ENCODE assay signal across 1 cellular context in genomic region chr5:76457685-76458491, GRCh38.
TF ChIP-seq lines count a peak whose summit lies in the region.

No MANE protein-coding gene starts in this region.

TF ChIP-seq in HepG2, 621 proteins besides CTCF, POLR2A, EP300 and RAD21 (continued from another document and continues in another):
- TF ChIP-seq ZNF580 (CRISPR knock-in tag; IDR thresholded peaks at IDR 0.05; ENCODE audit: borderline replicate concordance, low read depth) (no peak; the same call in 1 of the 2 replicates), NFYC (CRISPR knock-in tag; IDR thresholded peaks at IDR 0.05) (no peak), ZBTB44 (CRISPR knock-in tag; IDR thresholded peaks at IDR 0.05) (no peak), YEATS4 (CRISPR knock-in tag; IDR thresholded peaks at IDR 0.05; ENCODE audit: borderline replicate concordance) (no peak), HNF4G (IDR thresholded peaks at IDR 0.05; ENCODE audit: borderline replicate concordance, low read depth, low read length) (no peak), HNF4G (CRISPR knock-in tag; IDR thresholded peaks at IDR 0.05; ENCODE audit: borderline replicate concordance, low read depth) (no peak), NR0B2 (CRISPR knock-in tag; IDR thresholded peaks at IDR 0.05) (no peak), DPF2 (CRISPR knock-in tag; IDR thresholded peaks at IDR 0.05; ENCODE audit: borderline replicate concordance, low read depth) (peak; percentile 78), U2AF2 (IDR thresholded peaks at IDR 0.05; ENCODE audit: low read depth, low read length) (no peak), FOXM1 (CRISPR knock-in tag; IDR thresholded peaks at IDR 0.05) (no peak), SOX5 (CRISPR knock-in tag; IDR thresholded peaks at IDR 0.05; ENCODE audit: borderline replicate concordance) (peak; percentile 55; the same call in 1 of the 2 replicates), NFE2 (CRISPR knock-in tag; IDR thresholded peaks at IDR 0.05) (no peak), ZNF224 (CRISPR knock-in tag; IDR thresholded peaks at IDR 0.05) (no peak), ZNF574 (CRISPR knock-in tag; IDR thresholded peaks at IDR 0.05) (0 out of 2 replicates have a peak, but pooled peaks have one; percentile 36), SMAD3 (CRISPR knock-in tag; IDR thresholded peaks at IDR 0.05) (no peak), DBP (CRISPR knock-in tag; IDR thresholded peaks at IDR 0.05; ENCODE audit: not compliant biosample characterization) (no peak), ARID5B (CRISPR knock-in tag; IDR thresholded peaks at IDR 0.05) (peak; percentile 82), KMT2B (CRISPR knock-in tag; IDR thresholded peaks at IDR 0.05) (no peak), RAD51 (IDR thresholded peaks at IDR 0.05; ENCODE audit: borderline replicate concordance) (no peak), CHD2 (IDR thresholded peaks at IDR 0.05; ENCODE audit: low read depth, low read length) (no peak), ZFP1 (CRISPR knock-in tag; IDR thresholded peaks at IDR 0.05) (no peak), ESRRA (CRISPR knock-in tag; IDR thresholded peaks at IDR 0.05; ENCODE audit: low read depth) (no peak), TIGD3 (CRISPR knock-in tag; IDR thresholded peaks at IDR 0.05; ENCODE audit: borderline replicate concordance) (no peak), NFE2L1 (CRISPR knock-in tag; IDR thresholded peaks at IDR 0.05; ENCODE audit: borderline replicate concordance) (no peak), ZNF234 (CRISPR knock-in tag; conservative IDR thresholded peaks at IDR 0.05) (no peak), PLSCR1 (CRISPR knock-in tag; IDR thresholded peaks at IDR 0.05; ENCODE audit: borderline replicate concordance) (no peak), BRCA1 (CRISPR knock-in tag; IDR thresholded peaks at IDR 0.05) (no peak), CBX1 (IDR thresholded peaks at IDR 0.05; ENCODE audit: low read depth) (no peak), KDM5A (IDR thresholded peaks at IDR 0.05; ENCODE audit: borderline replicate concordance, low read length) (no peak), ZBTB46 (CRISPR knock-in tag; IDR thresholded peaks at IDR 0.05; ENCODE audit: borderline replicate concordance) (no peak), ZNF414 (CRISPR knock-in tag; IDR thresholded peaks at IDR 0.05) (no peak), ZNF737 (CRISPR knock-in tag; IDR thresholded peaks at IDR 0.05; ENCODE audit: borderline replicate concordance) (no peak), ZNF704 (CRISPR knock-in tag; IDR thresholded peaks at IDR 0.05; ENCODE audit: borderline replicate concordance) (no peak), ZNF264 (CRISPR knock-in tag; IDR thresholded peaks at IDR 0.05) (no peak), ZNF674 (CRISPR knock-in tag; IDR thresholded peaks at IDR 0.05; ENCODE audit: low read depth) (no peak), ZFP37 (CRISPR knock-in tag; IDR thresholded peaks at IDR 0.05; ENCODE audit: borderline replicate concordance) (no peak), ZNF230 (CRISPR knock-in tag; IDR thresholded peaks at IDR 0.05) (no peak), ZXDC (CRISPR knock-in tag; IDR thresholded peaks at IDR 0.05) (no peak), ZNF768 (CRISPR knock-in tag; IDR thresholded peaks at IDR 0.05) (no peak), PRMT3 (CRISPR knock-in tag; IDR thresholded peaks at IDR 0.05; ENCODE audit: borderline replicate concordance, low read depth) (no peak), NR2F6 (IDR thresholded peaks at IDR 0.05) (no peak), NR2F6 (CRISPR knock-in tag; IDR thresholded peaks at IDR 0.05) (peak; percentile 71; the same call in 1 of the 2 replicates), ZBTB3 (CRISPR knock-in tag; IDR thresholded peaks at IDR 0.05; ENCODE audit: borderline replicate concordance, low read depth) (no peak), ZSCAN22 (CRISPR knock-in tag; IDR thresholded peaks at IDR 0.05) (no peak), THAP11 (CRISPR knock-in tag; IDR thresholded peaks at IDR 0.05) (no peak), ZNF564 (CRISPR knock-in tag; IDR thresholded peaks at IDR 0.05) (no peak), SNAPC2 (CRISPR knock-in tag; IDR thresholded peaks at IDR 0.05) (no peak), NFATC3 (CRISPR knock-in tag; IDR thresholded peaks at IDR 0.05) (no peak), KLF15 (CRISPR knock-in tag; IDR thresholded peaks at IDR 0.05; ENCODE audit: borderline replicate concordance) (no peak)
